In genomic region chr1:182080955-182081582, GRCh38 we compare ENCODE assay signal across 8 cellular contexts. TPM values are rescaled to one million over a fixed set of nuclear protein-coding genes. Genes with fewer than 3 reads are reported as not detected.
A peak's percentile ranks its signal among the peaks of the same experiment; 100 is the strongest.
DNase-seq lines count a peak whose midpoint lies in the region; TF ChIP-seq lines count a peak whose summit lies in the region.

No MANE protein-coding gene starts in this region.

- in situ Hi-C loops in G401 (cut with HindIII; ENCODE audit: low sequenced_read_pairs), result loop anchor here (10.0 kb wide), 1 partner anchor 314 kb away; the partner anchor contains the start of gene GLUL

- H3K4me1 ChIP-seq in Loucy (ENCODE audit: insufficient read depth, low read length, poor library complexity, severe bottlenecking), result peaks cover 5% of the 10 kb centered on the region
- 0 out of 2 replicates have a peak, but pooled peaks cover 2% of the 10 kb centered on the region for H3K4me1 ChIP-seq in SJCRH30
- no peaks in the 10 kb centered on the region for H3K4me1 ChIP-seq in prostate gland (replicated peaks)

- DNase-seq in AG04450 (ENCODE audit: low read depth, low spot score), result no peak
- peak; percentile 42 for DNase-seq in G401 (ENCODE audit: low spot score)
- DNase-seq in SJCRH30, result peak; percentile 24 to 65
- DNase-seq in fibroblast of gingiva (ENCODE audit: low read depth), result peak; percentile 26
- DNase-seq in prostate gland (ENCODE audit: low spot score), result peak; percentile 24
- DNase-seq in NCI-H1930 (lab: John Stamatoyannopoulos, UW), result no peak
- no peak for DNase-seq in T-helper 9 cell

- CTCF ChIA-PET in AG04450 (lab: Charles Lee), result interaction anchor here (0.5 to 3.6 kb wide), 16 partner anchors 9 to 891 kb away, joined by 3 to 35 read pairs (median 4); no protein-coding TSS in a partner anchor

- POLR2A ChIA-PET in AG04450 (lab: Yijun Ruan, JAX), result interaction anchor here (0.9 kb wide), 1 partner anchor 311 kb away, joined by 4 read pairs; the partner anchor contains the start of gene GLUL

- H3K27ac ChIP-seq in AG04450 (ENCODE audit: low read depth, low read length) (no peak overlapping the region), SJCRH30 (no peak overlapping the region), prostate gland (no peak overlapping the region)

- no peaks in the 10 kb centered on the region for H3K79me2 ChIP-seq in Loucy (ENCODE audit: insufficient read depth, low read length)

- H3K27me3 ChIP-seq in AG04450 (ENCODE audit: control insufficient read depth, insufficient read depth, low read length) (no peaks in the 10 kb centered on the region), Loucy (ENCODE audit: insufficient read depth, low read length, poor library complexity, severe bottlenecking) (no peaks in the 10 kb centered on the region), SJCRH30 (no peaks in the 10 kb centered on the region), prostate gland (replicated peaks; ENCODE audit: insufficient read depth) (no peaks in the 10 kb centered on the region)

- no peaks in the 10 kb centered on the region for H3F3A ChIP-seq in Loucy (ENCODE audit: low read depth)

- no peak overlapping the region for H3K4me2 ChIP-seq in Loucy (ENCODE audit: low read depth, low read length, poor library complexity, severe bottlenecking)

- H3K9me3 ChIP-seq in AG04450 (ENCODE audit: control insufficient read depth, insufficient read depth, low read length) (no peaks in the 10 kb centered on the region), Loucy (ENCODE audit: insufficient read depth, low read depth, low read length) (no peaks in the 10 kb centered on the region), SJCRH30 (replicated peaks) (no peaks in the 10 kb centered on the region), prostate gland (no peaks in the 10 kb centered on the region)

- no peak for TF ChIP-seq POLR2A in prostate gland (IDR thresholded peaks at IDR 0.05)

- H3K9ac ChIP-seq in Loucy (ENCODE audit: low read depth, low read length, poor library complexity, severe bottlenecking), result no peak overlapping the region

- intact Hi-C loops in prostate gland (cut with DNase I), result loop anchor here (5.0 kb wide), 1 partner anchor 604 kb away; no protein-coding TSS in a partner anchor

- no peaks in the 10 kb centered on the region for H3K9me2 ChIP-seq in Loucy (replicated peaks; ENCODE audit: low read depth, low read length)

- no peaks in the 10 kb centered on the region for H4K20me1 ChIP-seq in Loucy (ENCODE audit: insufficient read depth, low read length, poor library complexity, severe bottlenecking)

- H3K36me3 ChIP-seq in Loucy (ENCODE audit: insufficient read depth, low read length) (no peaks in the 10 kb centered on the region), SJCRH30 (no peaks in the 10 kb centered on the region), prostate gland (no peaks in the 10 kb centered on the region)

- TF ChIP-seq CTCF in AG04450 (IDR thresholded peaks at IDR 0.05; ENCODE audit: low read depth, low read length) (peak; percentile 56), Loucy (conservative IDR thresholded peaks at IDR 0.05; ENCODE audit: low read length) (peak; percentile 87), prostate gland (IDR thresholded peaks at IDR 0.05) (peak; percentile 29 to 67 (median 51))

- peak overlapping the region; percentile 52; the same call in 1 of the 2 replicates for H2AFZ ChIP-seq in Loucy (ENCODE audit: low read length)

- H3K4me3 ChIP-seq in AG04450 (ENCODE audit: low read depth, low read length) (no peak overlapping the region), Loucy (ENCODE audit: low read length, poor library complexity, severe bottlenecking) (no peak overlapping the region), SJCRH30 (no peak overlapping the region), prostate gland (no peak overlapping the region)

- WGBS in prostate gland, result 88% methylated on average over 1 of the region's 1 CpG

RNA-seq across cellular contexts. Expression of gene ZNF648, which starts 19.6 kb away (rescaled TPM):
- not detected in 2 replicates for polyA plus RNA-seq in AG04450 (2011; rRNA removed)
- polyA minus RNA-seq in AG04450 (2011; rRNA and poly(A)+ RNA removed), result not detected in 2 replicates
- not detected in 2 replicates for total RNA-seq in G401 (2014; rRNA removed; shearing (Covaris generic))
- total RNA-seq in SJCRH30 (2014; rRNA removed; shearing (Covaris generic)), result not detected in 2 replicates
- total RNA-seq in prostate gland, result under 1 TPM in 1 of 2 donors, not detected in 1; 0.34 TPM

Comparison
In these comparisons a context has a peak if more than half of its experiments do, and no peak if none do; other contexts are left out.
1. DNase-seq: peak in G401 (single experiment), SJCRH30 (2 of 2), fibroblast of gingiva (single experiment) and prostate gland (single experiment); none in AG04450 (single experiment), NCI-H1930 (0 of 2) and T-helper 9 cell (single experiment).
2. Peak in every context shown above with its lines, with median percentiles within 50 percentile points of each other: CTCF ChIP-seq.